2 cellular contexts compared by ENCODE assay signal in the genomic region with DNA sequence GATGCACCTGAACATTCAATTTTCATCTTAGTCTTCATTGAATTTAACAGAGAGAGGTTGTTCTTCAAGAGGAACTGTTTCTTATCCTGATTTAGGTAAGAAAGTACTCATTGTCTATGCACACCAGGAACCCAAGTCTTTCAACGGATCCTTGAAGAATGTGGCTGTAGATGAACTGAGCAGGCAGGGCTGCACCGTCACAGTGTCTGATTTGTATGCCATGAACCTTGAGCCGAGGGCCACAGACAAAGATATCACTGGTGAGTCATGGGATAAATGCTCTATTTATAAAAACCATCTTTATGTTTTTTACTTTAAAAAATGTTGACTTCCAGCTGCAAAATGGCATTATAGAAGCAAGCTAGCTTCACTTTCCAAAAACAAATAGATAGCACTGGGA.
TF ChIP-seq lines count a peak whose summit lies in the region.

No MANE protein-coding gene starts in this region.

TF ChIP-seq in SK-N-SH treated with all-trans-retinoic acid at 6 μM for 48 hours, 23 proteins besides CTCF, POLR2A, EP300 and RAD21:
- TF ChIP-seq, protein P1, sequence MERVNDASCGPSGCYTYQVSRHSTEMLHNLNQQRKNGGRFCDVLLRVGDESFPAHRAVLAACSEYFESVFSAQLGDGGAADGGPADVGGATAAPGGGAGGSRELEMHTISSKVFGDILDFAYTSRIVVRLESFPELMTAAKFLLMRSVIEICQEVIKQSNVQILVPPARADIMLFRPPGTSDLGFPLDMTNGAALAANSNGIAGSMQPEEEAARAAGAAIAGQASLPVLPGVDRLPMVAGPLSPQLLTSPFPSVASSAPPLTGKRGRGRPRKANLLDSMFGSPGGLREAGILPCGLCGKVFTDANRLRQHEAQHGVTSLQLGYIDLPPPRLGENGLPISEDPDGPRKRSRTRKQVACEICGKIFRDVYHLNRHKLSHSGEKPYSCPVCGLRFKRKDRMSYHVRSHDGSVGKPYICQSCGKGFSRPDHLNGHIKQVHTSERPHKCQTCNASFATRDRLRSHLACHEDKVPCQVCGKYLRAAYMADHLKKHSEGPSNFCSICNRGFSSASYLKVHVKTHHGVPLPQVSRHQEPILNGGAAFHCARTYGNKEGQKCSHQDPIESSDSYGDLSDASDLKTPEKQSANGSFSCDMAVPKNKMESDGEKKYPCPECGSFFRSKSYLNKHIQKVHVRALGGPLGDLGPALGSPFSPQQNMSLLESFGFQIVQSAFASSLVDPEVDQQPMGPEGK (CRISPR knock-in tag; IDR thresholded peaks at IDR 0.05; ENCODE audit: borderline replicate concordance), result no peak
- no peak for TF ChIP-seq PPARA (CRISPR knock-in tag; IDR thresholded peaks at IDR 0.05; ENCODE audit: borderline replicate concordance)

TF ChIP-seq in SK-N-SH, 30 proteins besides CTCF, POLR2A, EP300 and RAD21 (continued from another document):
- TF ChIP-seq, protein P2, sequence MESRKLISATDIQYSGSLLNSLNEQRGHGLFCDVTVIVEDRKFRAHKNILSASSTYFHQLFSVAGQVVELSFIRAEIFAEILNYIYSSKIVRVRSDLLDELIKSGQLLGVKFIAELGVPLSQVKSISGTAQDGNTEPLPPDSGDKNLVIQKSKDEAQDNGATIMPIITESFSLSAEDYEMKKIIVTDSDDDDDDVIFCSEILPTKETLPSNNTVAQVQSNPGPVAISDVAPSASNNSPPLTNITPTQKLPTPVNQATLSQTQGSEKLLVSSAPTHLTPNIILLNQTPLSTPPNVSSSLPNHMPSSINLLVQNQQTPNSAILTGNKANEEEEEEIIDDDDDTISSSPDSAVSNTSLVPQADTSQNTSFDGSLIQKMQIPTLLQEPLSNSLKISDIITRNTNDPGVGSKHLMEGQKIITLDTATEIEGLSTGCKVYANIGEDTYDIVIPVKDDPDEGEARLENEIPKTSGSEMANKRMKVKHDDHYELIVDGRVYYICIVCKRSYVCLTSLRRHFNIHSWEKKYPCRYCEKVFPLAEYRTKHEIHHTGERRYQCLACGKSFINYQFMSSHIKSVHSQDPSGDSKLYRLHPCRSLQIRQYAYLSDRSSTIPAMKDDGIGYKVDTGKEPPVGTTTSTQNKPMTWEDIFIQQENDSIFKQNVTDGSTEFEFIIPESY (IDR thresholded peaks at IDR 0.05; ENCODE audit: borderline replicate concordance, low read depth), result no peak
- no peak for TF ChIP-seq REST (IDR thresholded peaks at IDR 0.05; ENCODE audit: low read depth, low read length)
- no peak for TF ChIP-seq NFIC (IDR thresholded peaks at IDR 0.05; ENCODE audit: borderline replicate concordance)
- TF ChIP-seq YY1 (IDR thresholded peaks at IDR 0.05; ENCODE audit: low read depth), result no peak
- no peak for TF ChIP-seq NRF1 (IDR thresholded peaks at IDR 0.05; ENCODE audit: low read depth, low read length)
- TF ChIP-seq FOXM1 (IDR thresholded peaks at IDR 0.05; ENCODE audit: low read depth), result no peak
- TF ChIP-seq TCF12 (IDR thresholded peaks at IDR 0.05), result no peak
- no peak for TF ChIP-seq FOXJ3 (CRISPR knock-in tag; IDR thresholded peaks at IDR 0.05)
- TF ChIP-seq FOSL2 (IDR thresholded peaks at IDR 0.05; ENCODE audit: borderline replicate concordance, low read depth), result no peak
- TF ChIP-seq TAF1 (IDR thresholded peaks at IDR 0.05; ENCODE audit: borderline replicate concordance, low read depth, low read length), result no peak
